ENCODE assay signal across 19 cellular contexts in the genomic region with DNA sequence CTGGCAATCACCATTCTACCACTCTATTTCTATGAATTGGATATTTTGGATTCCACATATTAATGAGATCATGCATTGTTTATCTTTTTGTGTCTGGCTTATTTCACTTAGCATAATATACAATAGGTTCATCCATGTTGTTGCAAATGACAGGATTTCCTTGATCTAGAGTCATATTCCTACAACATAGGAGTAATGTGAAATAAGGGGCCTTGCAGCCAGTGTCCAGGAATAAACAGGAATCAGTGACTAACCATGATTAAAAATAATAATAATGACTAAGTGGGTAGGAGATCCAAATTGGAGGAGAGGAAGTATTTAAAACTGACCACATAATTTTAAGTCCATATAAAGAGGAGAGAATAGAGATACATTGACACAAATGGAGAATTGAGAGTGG. TPM values are rescaled to one million over a fixed set of nuclear protein-coding genes. Genes with fewer than 3 reads are reported as not detected.
"Had no signal": no experiment of that assay in that cellular context is flagged by ENCODE, and none has a peak within 500 bp of the region (broad histone marks: within the 10 kb centered on the region; RNA-seq: fewer than 3 reads in every experiment).

No MANE protein-coding gene starts in this region.

- H3K4me3 ChIP-seq: neural progenitor cell, prostate gland, skin epidermis had no signal

- DNase-seq: activated CD4-positive, alpha-beta memory T cell treated with anti-CD3 and anti-CD28 coated beads for 36 hours; activated CD4-positive, alpha-beta T cell treated with anti-CD3 and anti-CD28 coated beads for 36 hours; activated naive CD4-positive, alpha-beta T cell; activated naive CD8-positive, alpha-beta T cell treated with anti-CD3 and anti-CD28 coated beads for 36 hours; activated T-cell treated with anti-CD3 and anti-CD28 coated beads for 4 hours; amniotic stem cell; caudate nucleus; endodermal cell; immature natural killer cell; mesendoderm; naive thymus-derived CD4-positive, alpha-beta T cell; right cardiac atrium; stimulated activated CD4-positive, alpha-beta T cell treated with anti-CD3 and anti-CD28 coated beads, Interleukin-15, amount 100 ng/mL, for 24 hours; stimulated activated CD4-positive, alpha-beta T cell treated with anti-CD3 and anti-CD28 coated beads, Interleukin-2, amount 100 ng/mL, for 48 hours; trophoblast cell had no signal

- H3K4me1 ChIP-seq: prostate gland had no signal

- H3K4me2 ChIP-seq: neural progenitor cell had no signal

- H2AFZ ChIP-seq: neural progenitor cell had no signal

- H3K9ac ChIP-seq: neural progenitor cell had no signal

- H3K27ac ChIP-seq: neural progenitor cell, skin epidermis had no signal

- FAIRE-seq: TTC549 had no signal

- H3K27me3 ChIP-seq: neural progenitor cell had no signal

- H3K9me3 ChIP-seq: prostate gland had no signal

- H3K36me3 ChIP-seq: neural progenitor cell, prostate gland had no signal

RNA-seq across cellular contexts. Expression of a gene that starts 49.9 kb away (rescaled TPM):
- polyA plus RNA-seq: immature natural killer cell; naive thymus-derived CD4-positive, alpha-beta T cell had no signal
